Comparison of ENCODE assay signal across 12 cellular contexts in the genomic region with DNA sequence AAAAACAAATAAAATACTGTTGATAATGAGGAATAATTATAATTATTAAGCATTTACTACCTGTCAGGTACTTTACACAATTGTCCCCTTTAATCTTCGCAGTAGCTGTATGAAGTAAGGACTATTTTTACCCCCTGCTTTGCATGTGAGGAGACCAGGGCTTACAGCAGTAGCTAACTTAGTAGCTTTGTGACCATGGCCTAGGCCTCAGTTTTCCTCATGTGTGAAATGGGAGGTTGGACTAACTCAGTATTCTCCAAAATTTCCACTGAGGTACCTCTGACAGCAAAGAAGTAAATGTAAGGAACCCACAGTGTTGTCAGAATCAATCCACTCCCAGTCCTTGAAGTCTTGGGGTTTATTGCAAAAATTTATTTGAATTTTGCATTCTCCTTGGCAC.
"Had no signal": no experiment of that assay in that cellular context is flagged by ENCODE, and none has a peak within 500 bp of the region (broad histone marks: within the 10 kb centered on the region; RNA-seq: fewer than 3 reads in every experiment).

No MANE protein-coding gene starts in this region.

- H3K27me3 ChIP-seq: foreskin keratinocyte had no signal

- H3K27ac ChIP-seq: foreskin keratinocyte had no signal

- DNase-seq: activated B cell treated with CpG ODN at 0.5 μM for 24 hours; activated CD4-positive, alpha-beta T cell treated with anti-CD3 and anti-CD28 coated beads, Interleukin-2, amount 50 U/mL, for 1 hour; activated naive CD4-positive, alpha-beta T cell treated with anti-CD3 and anti-CD28 coated beads for 36 hours; activated T-cell treated with anti-CD3 and anti-CD28 coated beads for 4 hours; foreskin keratinocyte; nephron progenitor cell; stimulated activated CD4-positive, alpha-beta T cell treated with anti-CD3 and anti-CD28 coated beads, Interleukin-15, amount 100 ng/mL, for 24 hours; stimulated activated CD4-positive, alpha-beta T cell treated with anti-CD3 and anti-CD28 coated beads, Interleukin-4, amount 100 ng/mL, for 24 hours had no signal

- H3K27me3 Mint-ChIP-seq: activated B cell treated with CpG ODN at 0.5 μM for 24 hours; activated T-helper 17 cell treated with anti-CD3 and anti-CD28 coated beads, Interleukin-2, amount 50 U/mL, for 72 hours; stimulated activated naive CD8-positive, alpha-beta T cell treated with anti-CD3 and anti-CD28 coated beads, Interleukin-15, Interleukin-2, amounts not matched to agents 100 ng/mL and 50 ng/mL, for 24 hours had no signal

- H3K4me1 ChIP-seq: foreskin keratinocyte had no signal

- ATAC-seq: activated T-helper 17 cell treated with anti-CD3 and anti-CD28 coated beads, Interleukin-2, amount 50 U/mL, for 72 hours; foreskin keratinocyte; left lobe of liver had no signal

- H3K4me3 Mint-ChIP-seq: activated B cell treated with CpG ODN at 0.5 μM for 24 hours; activated naive CD4-positive, alpha-beta T cell treated with anti-CD3 and anti-CD28 coated beads for 36 hours; activated T-helper 17 cell treated with anti-CD3 and anti-CD28 coated beads, Interleukin-2, amount 50 U/mL, for 72 hours; nephron progenitor cell; stimulated activated naive CD8-positive, alpha-beta T cell treated with anti-CD3 and anti-CD28 coated beads, Interleukin-15, Interleukin-2, amounts not matched to agents 100 ng/mL and 50 ng/mL, for 24 hours had no signal

- FAIRE-seq: astrocyte had no signal

- H3K27ac Mint-ChIP-seq: activated B cell treated with CpG ODN at 0.5 μM for 24 hours; activated naive CD4-positive, alpha-beta T cell treated with anti-CD3 and anti-CD28 coated beads for 36 hours; nephron progenitor cell; stimulated activated naive CD8-positive, alpha-beta T cell treated with anti-CD3 and anti-CD28 coated beads, Interleukin-15, Interleukin-2, amounts not matched to agents 100 ng/mL and 50 ng/mL, for 24 hours had no signal
